16 cellular contexts compared by ENCODE assay signal in the genomic region with DNA sequence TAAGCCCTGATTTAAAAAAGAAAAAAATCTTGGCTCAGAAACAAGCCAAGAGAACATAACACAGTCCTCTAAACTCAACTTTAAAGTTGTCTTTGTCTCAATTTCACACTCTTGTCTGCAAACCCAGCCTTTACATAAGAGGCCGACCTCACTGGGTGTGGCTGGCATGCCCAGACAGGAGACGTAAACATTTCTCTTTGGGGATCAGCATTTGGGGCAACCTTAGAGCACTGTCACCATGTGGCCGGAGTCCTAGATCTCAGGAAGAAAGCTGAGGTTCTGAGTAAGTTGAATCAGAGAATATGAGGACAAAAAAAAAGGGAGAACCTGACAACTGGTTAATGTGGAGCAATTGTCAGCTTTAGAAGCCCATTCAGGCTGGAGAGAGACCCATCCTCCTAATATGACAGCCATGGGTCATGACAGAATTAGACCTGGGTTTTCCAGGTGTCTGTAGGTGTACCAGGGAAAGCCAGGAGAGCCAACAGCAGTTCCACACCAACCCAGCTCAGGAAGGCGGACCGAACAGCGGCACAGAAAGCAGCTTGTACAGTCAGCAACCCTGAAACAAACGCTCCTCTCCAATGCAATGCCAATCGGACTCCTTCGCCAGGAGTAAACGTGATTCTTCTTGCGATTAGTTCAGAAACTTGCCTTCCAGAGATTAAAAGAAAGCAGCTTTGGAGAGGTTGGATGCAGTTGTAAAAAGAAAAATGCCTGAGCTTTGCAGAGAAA.
DNase-seq lines count a peak whose midpoint lies in the region; ATAC-seq and TF ChIP-seq lines count a peak whose summit lies in the region.
"Had no signal": no experiment of that assay in that cellular context is flagged by ENCODE, and none has a peak within 500 bp of the region (broad histone marks: within the 10 kb centered on the region; RNA-seq: fewer than 3 reads in every experiment).

No MANE protein-coding gene starts in this region.

- peaks cover 11% of the 10 kb centered on the region for H3K4me1 ChIP-seq in parathyroid adenoma
- H3K4me1 ChIP-seq: Peyer's patch, psoas muscle had no signal

- H3K9me3 Mint-ChIP-seq in CD4-positive, alpha-beta T cell = no peaks in the 10 kb centered on the region
- no peaks in the 10 kb centered on the region for H3K9me3 Mint-ChIP-seq in stimulated activated naive B cell treated with anti-CD40 and anti-IgM and Interleukin-4, amounts not matched to agents 10 μg/mL and 1 μg/mL and 100 μg/mL, for 72 hours
- H3K9me3 Mint-ChIP-seq: CD8-positive, alpha-beta memory T cell had no signal

- peak overlapping the region; percentile 29 for H3K4me3 ChIP-seq in parathyroid adenoma (ENCODE audit: low read depth, low read length)
- H3K4me3 ChIP-seq: A549, Peyer's patch, psoas muscle had no signal

- no peaks in the 10 kb centered on the region for H3K27me3 ChIP-seq in CD4-positive, alpha-beta T cell (ENCODE audit: control insufficient read depth, insufficient read depth, low read length)
- no peaks in the 10 kb centered on the region for H3K27me3 ChIP-seq in parathyroid adenoma (ENCODE audit: control insufficient read depth, insufficient read depth, low read length)
- H3K27me3 ChIP-seq: Peyer's patch had no signal

- peak overlapping the region; percentile 74 for H3K4me2 ChIP-seq in parathyroid adenoma (ENCODE audit: low read length)
- H3K4me2 ChIP-seq: A549 had no signal

- no peaks in the 10 kb centered on the region for H3K36me3 Mint-ChIP-seq in CD4-positive, alpha-beta T cell (ENCODE audit: low read depth)
- no peaks in the 10 kb centered on the region for H3K36me3 Mint-ChIP-seq in stimulated activated naive B cell treated with anti-CD40 and anti-IgM and Interleukin-4, amounts not matched to agents 10 μg/mL and 1 μg/mL and 100 μg/mL, for 72 hours
- H3K36me3 Mint-ChIP-seq: activated naive CD8-positive, alpha-beta T cell; CD8-positive, alpha-beta memory T cell had no signal

- H3K4me1 Mint-ChIP-seq in CD4-positive, alpha-beta T cell (ENCODE audit: low read depth) = peaks cover 21% of the 10 kb centered on the region
- H3K4me1 Mint-ChIP-seq in stimulated activated naive B cell treated with anti-CD40 and anti-IgM and Interleukin-4, amounts not matched to agents 10 μg/mL and 1 μg/mL and 100 μg/mL, for 72 hours = peaks cover 14 to 22% of the 10 kb centered on the region in 2 donors

- TF ChIP-seq CTCF in CD4-positive, alpha-beta T cell (IDR thresholded peaks at IDR 0.05) = no peak
- no peak for TF ChIP-seq CTCF in parathyroid adenoma (IDR thresholded peaks at IDR 0.05)

- no peaks in the 10 kb centered on the region for H3K79me2 ChIP-seq in parathyroid adenoma

- no peaks in the 10 kb centered on the region for H3K9me3 ChIP-seq in CD4-positive, alpha-beta T cell (ENCODE audit: control insufficient read depth, low read length)
- no peaks in the 10 kb centered on the region for H3K9me3 ChIP-seq in parathyroid adenoma (ENCODE audit: control insufficient read depth, low read length)
- H3K9me3 ChIP-seq: A549, Peyer's patch, psoas muscle had no signal

- no peak overlapping the region for H3K4me3 Mint-ChIP-seq in CD4-positive, alpha-beta T cell
- H3K4me3 Mint-ChIP-seq in stimulated activated naive B cell treated with anti-CD40 and anti-IgM and Interleukin-4, amounts not matched to agents 10 μg/mL and 1 μg/mL and 100 μg/mL, for 72 hours = no peak overlapping the region
- H3K4me3 Mint-ChIP-seq: activated naive CD8-positive, alpha-beta T cell; CD8-positive, alpha-beta memory T cell had no signal

- intact Hi-C loops in CD4-positive, alpha-beta T cell (cut with DNase I, micrococcal nuclease) = no loop called here

- POLR2A ChIA-PET in CD4-positive, alpha-beta T cell (lab: Charles Lee) = interaction anchor here (0.6 to 1.8 kb wide), 4 partner anchors 10 to 540 kb away, joined by 3 to 8 read pairs (median 3); no protein-coding TSS in a partner anchor

- ATAC-seq in CD4-positive, alpha-beta T cell (ENCODE audit: poor library complexity) = peak; percentile 58
- peak; percentile 95 for ATAC-seq in esophagus mucosa
- ATAC-seq in GM19463 (IDR thresholded peaks at IDR 0.05; ENCODE audit: unreplicated experiment) = no peak
- ATAC-seq in stimulated activated naive B cell treated with anti-CD40 and anti-IgM and Interleukin-4, amounts not matched to agents 10 μg/mL and 1 μg/mL and 100 μg/mL, for 72 hours (replicated peaks) = no peak
- ATAC-seq: A549, psoas muscle had no signal

- H3K36me3 ChIP-seq in parathyroid adenoma (ENCODE audit: control insufficient read depth, insufficient read depth, low read length) = no peaks in the 10 kb centered on the region
- H3K36me3 ChIP-seq: Peyer's patch had no signal

- CTCF ChIA-PET in CD4-positive, alpha-beta T cell (lab: Charles Lee) = no interaction called here

- H2AFZ ChIP-seq in parathyroid adenoma = peak overlapping the region; percentile 81

- peak in 3 of 10 experiments; percentile 12 to 34 (median 22) for DNase-seq in CD4-positive, alpha-beta T cell
- DNase-seq in SW480 (ENCODE audit: low spot score) (peak; percentile 14), NCI-H446 (lab: John Stamatoyannopoulos, UW) (no peak), NCI-H187 treated with DMSO at 0.1 percent for 48 hours (lab: John Stamatoyannopoulos, UW) (no peak)
- DNase-seq in stimulated activated naive B cell treated with anti-CD40 and anti-IgM and Interleukin-4, amounts not matched to agents 10 μg/mL and 1 μg/mL and 100 μg/mL, for 72 hours = no peak
- DNase-seq: CD8-positive, alpha-beta memory T cell; KG1; NCI-H1436 treated with DMSO at 0.1 percent for 48 hours; NCI-H526; Peyer's patch; psoas muscle had no signal

- H3K9ac ChIP-seq in parathyroid adenoma = no peak overlapping the region

- peak overlapping the region; percentile 64 for H3K27ac Mint-ChIP-seq in CD4-positive, alpha-beta T cell
- no peak overlapping the region for H3K27ac Mint-ChIP-seq in stimulated activated naive B cell treated with anti-CD40 and anti-IgM and Interleukin-4, amounts not matched to agents 10 μg/mL and 1 μg/mL and 100 μg/mL, for 72 hours
- H3K27ac Mint-ChIP-seq: activated naive CD8-positive, alpha-beta T cell had no signal

- no peaks in the 10 kb centered on the region for H3K27me3 Mint-ChIP-seq in CD4-positive, alpha-beta T cell
- H3K27me3 Mint-ChIP-seq in stimulated activated naive B cell treated with anti-CD40 and anti-IgM and Interleukin-4, amounts not matched to agents 10 μg/mL and 1 μg/mL and 100 μg/mL, for 72 hours = no peaks in the 10 kb centered on the region
- H3K27me3 Mint-ChIP-seq: activated naive CD8-positive, alpha-beta T cell had no signal

- no peak overlapping the region for H3K27ac ChIP-seq in CD4-positive, alpha-beta T cell (ENCODE audit: low read depth, low read length)
- peak overlapping the region; percentile 3 for H3K27ac ChIP-seq in parathyroid adenoma
- H3K27ac ChIP-seq: A549, Peyer's patch, psoas muscle had no signal

Comparison
In these comparisons a context has a peak if more than half of its experiments do, and no peak if none do; other contexts are left out.
1. ATAC-seq: peak in CD4-positive, alpha-beta T cell (single experiment) and esophagus mucosa (single experiment); none in GM19463 (single experiment) and stimulated activated naive B cell treated with anti-CD40 and anti-IgM and Interleukin-4, amounts not matched to agents 10 μg/mL and 1 μg/mL and 100 μg/mL, for 72 hours (0 of 2).